26 cellular contexts compared by ENCODE assay signal in genomic region chr2:127630409-127631183, GRCh38. TPM values are rescaled to one million over a fixed set of nuclear protein-coding genes. Genes with fewer than 3 reads are reported as not detected.
DNase-seq lines count a peak whose midpoint lies in the region; ATAC-seq, FAIRE-seq and TF ChIP-seq lines count a peak whose summit lies in the region.
"Had no signal": no experiment of that assay in that cellular context is flagged by ENCODE, and none has a peak within 500 bp of the region (broad histone marks: within the 10 kb centered on the region; RNA-seq: fewer than 3 reads in every experiment).

No MANE protein-coding gene starts in this region.

- H2AFZ ChIP-seq in astrocyte (ENCODE audit: low read depth, low read length) = no peak overlapping the region

- no peak for ATAC-seq in GM19035 (IDR thresholded peaks at IDR 0.05; ENCODE audit: unreplicated experiment)
- ATAC-seq: left lobe of liver, SK-N-SH treated with all-trans-retinoic acid at 6 μM for 48 hours had no signal

- H3K27ac Mint-ChIP-seq in astrocyte (ENCODE audit: unreplicated experiment) = peak overlapping the region; percentile 92
- H3K27ac Mint-ChIP-seq in neural crest cell (ENCODE audit: unreplicated experiment) = peak overlapping the region; percentile 13

- no peak for TF ChIP-seq CTCF in astrocyte (IDR thresholded peaks at IDR 0.05; ENCODE audit: insufficient read depth, low read depth, low read length)
- no peak for TF ChIP-seq CTCF in neural crest cell (conservative IDR thresholded peaks at IDR 0.05)
- no peak for TF ChIP-seq CTCF in tibial artery (IDR thresholded peaks at IDR 0.05)

- H3K9ac ChIP-seq in BLaER1 = peak overlapping the region; percentile 32; the same call in 1 of the 2 replicates
- no peak overlapping the region for H3K9ac ChIP-seq in astrocyte (ENCODE audit: low read length)

- H3K9me3 Mint-ChIP-seq in astrocyte (ENCODE audit: unreplicated experiment) (no peaks in the 10 kb centered on the region), neural crest cell (no peaks in the 10 kb centered on the region)

- H3K27ac ChIP-seq in BLaER1 (peak overlapping the region; percentile 97), astrocyte (ENCODE audit: low read depth, low read length) (no peak overlapping the region), tibial artery (no peak overlapping the region)
- H3K27ac ChIP-seq: colonic mucosa, thyroid gland had no signal

- H3K4me2 ChIP-seq in BLaER1 (peak overlapping the region; percentile 99), astrocyte (ENCODE audit: low read length) (no peak overlapping the region)

- H3K4me1 ChIP-seq in BLaER1 (peaks cover 99% of the 10 kb centered on the region), astrocyte (ENCODE audit: insufficient read depth, low read length) (no peaks in the 10 kb centered on the region), tibial artery (peaks cover 0 to 35% (median 20%) of the 10 kb centered on the region in 4 donors)
- H3K4me1 ChIP-seq: colonic mucosa had no signal

- H3K9me3 ChIP-seq in BLaER1 (no peaks in the 10 kb centered on the region), astrocyte (ENCODE audit: insufficient read depth, low read depth, low read length) (no peaks in the 10 kb centered on the region), tibial artery (no peaks in the 10 kb centered on the region)
- H3K9me3 ChIP-seq: colonic mucosa, thyroid gland had no signal

- H3K79me2 ChIP-seq in astrocyte (ENCODE audit: insufficient read depth, low read length) = no peaks in the 10 kb centered on the region

- no peaks in the 10 kb centered on the region for H4K20me1 ChIP-seq in BLaER1
- H4K20me1 ChIP-seq in astrocyte (ENCODE audit: insufficient read depth, low read length) = no peaks in the 10 kb centered on the region

- peaks cover 6% of the 10 kb centered on the region for H3K4me1 Mint-ChIP-seq in astrocyte (ENCODE audit: low read depth, unreplicated experiment)
- H3K4me1 Mint-ChIP-seq in neural crest cell = peaks cover 5% of the 10 kb centered on the region

- H3K4me3 ChIP-seq in BLaER1 (no peak overlapping the region), astrocyte (ENCODE audit: insufficient read depth, low read depth, low read length) (no peak overlapping the region), tibial artery (no peak overlapping the region)
- H3K4me3 ChIP-seq: colonic mucosa, thyroid gland had no signal

- H3K4me3 Mint-ChIP-seq in astrocyte (ENCODE audit: unreplicated experiment) (no peak overlapping the region), neural crest cell (no peak overlapping the region)

- FAIRE-seq in astrocyte (lab: Jason Lieb, UNC) = no peak
- FAIRE-seq: RCC 7860 had no signal

- peaks cover 11% of the 10 kb centered on the region for H3K27me3 Mint-ChIP-seq in astrocyte (ENCODE audit: low read depth, unreplicated experiment)
- no peaks in the 10 kb centered on the region for H3K27me3 Mint-ChIP-seq in neural crest cell (ENCODE audit: low read depth)

- intact Hi-C loops in tibial artery (cut with DNase I; ENCODE audit: low total_unique reads) = loop anchor here (10.0 kb wide), 1 partner anchor 46 kb away; no protein-coding TSS in a partner anchor

- H3K36me3 ChIP-seq in BLaER1 = no peaks in the 10 kb centered on the region
- H3K36me3 ChIP-seq in astrocyte (ENCODE audit: insufficient read depth, low read length) = no peaks in the 10 kb centered on the region
- H3K36me3 ChIP-seq in tibial artery = no peaks in the 10 kb centered on the region
- H3K36me3 ChIP-seq: colonic mucosa, thyroid gland had no signal

- no peaks in the 10 kb centered on the region for H3K27me3 ChIP-seq in BLaER1
- no peaks in the 10 kb centered on the region for H3K27me3 ChIP-seq in astrocyte (ENCODE audit: insufficient read depth, low read length)
- peaks cover 0 to 14% of the 10 kb centered on the region in 2 donors for H3K27me3 ChIP-seq in tibial artery
- H3K27me3 ChIP-seq: colonic mucosa, thyroid gland had no signal

- DNase-seq in GDM1 (lab: John Stamatoyannopoulos, UW) = peak; percentile 10
- no peak for DNase-seq in astrocyte (ENCODE audit: low read depth)
- no peak for DNase-seq in neural crest cell (ENCODE audit: low read depth, low spot score)
- DNase-seq in putamen (ENCODE audit: low spot score) = no peak
- DNase-seq in tibial artery = no peak
- DNase-seq in iPS-NIHi11 (ENCODE audit: low spot score) = no peak
- DNase-seq: activated CD4-positive, alpha-beta T cell treated with anti-CD3 and anti-CD28 coated beads for 4 hours; activated CD8-positive, alpha-beta memory T cell treated with anti-CD3 and anti-CD28 coated beads, Interleukin-2, amount 50 U/mL, for 4 hours; colonic mucosa; DMS79; glutamatergic neuron; HCEC 1CT; NCI-H1105; NCI-H2029 treated with DMSO at 0.1 percent for 48 hours; NCI-H446; nucleus accumbens; T1000; thyroid gland had no signal

- peaks cover under 1% of the 10 kb centered on the region for H3K36me3 Mint-ChIP-seq in astrocyte (ENCODE audit: low read depth, unreplicated experiment)
- H3K36me3 Mint-ChIP-seq in neural crest cell (ENCODE audit: low read depth) = no peaks in the 10 kb centered on the region

RNA-seq across cellular contexts. Expression of gene GPR17, which starts 15.4 kb away (rescaled TPM):
- total RNA-seq in astrocyte (0.18 TPM in 1 of 2 replicates, not detected in the other), neural crest cell (6.4 and 7.7 TPM in 2 replicates)
- total RNA-seq: HT1080, left lobe of liver, LHCN-M2, mononuclear cell, thyroid gland had no signal

RNA-seq across cellular contexts. Expression of gene LIMS2, which starts 44.7 kb away (rescaled TPM):
- total RNA-seq in astrocyte (73.3 and 75.1 TPM in 2 replicates), neural crest cell (7.6 and 8.8 TPM in 2 replicates)
